19 cellular contexts compared by ENCODE assay signal in genomic region chr10:11884706-11885423, GRCh38.
"Had no signal": no experiment of that assay in that cellular context is flagged by ENCODE, and none has a peak within 500 bp of the region (broad histone marks: within the 10 kb centered on the region; RNA-seq: fewer than 3 reads in every experiment).

No MANE protein-coding gene starts in this region.

- H3K4me1 ChIP-seq: esophagus muscularis mucosa, tibial artery, uterus had no signal

- ATAC-seq: activated CD4-positive, alpha-beta T cell treated with anti-CD3 and anti-CD28 coated beads for 36 hours; body of pancreas; left cardiac atrium; natural killer cell treated with Interleukin-12 subunit alpha and Interleukin-12 subunit beta and Interleukin-15 and Interleukin-18, amount 100 ng/mL, for 72 hours; WTC11 had no signal

- H3K4me3 ChIP-seq: body of pancreas, esophagus muscularis mucosa, lung, tibial artery, uterus had no signal

- H3K36me3 ChIP-seq: esophagus muscularis mucosa, tibial artery, uterus had no signal

- H3K9me3 ChIP-seq: body of pancreas, esophagus muscularis mucosa, tibial artery, uterus had no signal

- H3K27ac ChIP-seq: body of pancreas, esophagus muscularis mucosa, tibial artery, uterus had no signal

- DNase-seq: activated CD4-positive, alpha-beta memory T cell treated with anti-CD3 and anti-CD28 coated beads for 36 hours; activated CD4-positive, alpha-beta T cell treated with anti-CD3 and anti-CD28 coated beads for 36 hours; activated naive CD8-positive, alpha-beta T cell treated with anti-CD3 and anti-CD28 coated beads for 36 hours; amniotic stem cell; body of pancreas; caudate nucleus; endodermal cell; immature natural killer cell; left cardiac atrium; retina; stimulated activated CD4-positive, alpha-beta T cell treated with anti-CD3 and anti-CD28 coated beads, Interleukin-12 subunit alpha, Interleukin-12 subunit beta, amount 100 ng/mL, for 4 hours; stimulated activated CD4-positive, alpha-beta T cell treated with anti-CD3 and anti-CD28 coated beads, Interleukin-1b, Interleukin-23, amount 100 ng/mL, for 48 hours; stimulated activated naive CD4-positive, alpha-beta T cell treated with Interleukin-2 at 50 U/mL for 16 hours; tibial artery; uterus had no signal

- H3K27me3 ChIP-seq: body of pancreas, esophagus muscularis mucosa, tibial artery, uterus had no signal
